Comparison of ENCODE assay signal across 16 cellular contexts in genomic region chr18:79377187-79377891, GRCh38. TPM values are rescaled to one million over a fixed set of nuclear protein-coding genes. Genes with fewer than 3 reads are reported as not detected.
A peak's percentile ranks its signal among the peaks of the same experiment; 100 is the strongest.
DNase-seq lines count a peak whose midpoint lies in the region; FAIRE-seq and TF ChIP-seq lines count a peak whose summit lies in the region.
"Had no signal": no experiment of that assay in that cellular context is flagged by ENCODE, and none has a peak within 500 bp of the region (broad histone marks: within the 10 kb centered on the region; RNA-seq: fewer than 3 reads in every experiment).

No MANE protein-coding gene starts in this region.

- FAIRE-seq in kidney (lab: Jason Lieb, UNC) = no peak
- FAIRE-seq: GM12891, GM18507 had no signal

- H3K9me3 ChIP-seq in OCI-LY3 (ENCODE audit: insufficient read depth, low read length) (no peaks in the 10 kb centered on the region), kidney (ENCODE audit: control insufficient read depth in 1 of 2, low read length in 2 of 2) (no peaks in the 10 kb centered on the region), sigmoid colon (no peaks in the 10 kb centered on the region)

- H2AFZ ChIP-seq in OCI-LY3 (ENCODE audit: low read depth, low read length) = no peak overlapping the region

- 90 to 95% methylated on average over 19 of the region's 19 CpGs for WGBS in sigmoid colon, 2 donors

- H3K4me3 ChIP-seq in H7 (ENCODE audit: insufficient read depth, low read depth, low read length) = no peak overlapping the region
- peak overlapping the region; percentile 4; the same call in 1 of the 2 replicates for H3K4me3 ChIP-seq in OCI-LY3 (ENCODE audit: low read length)
- no peak overlapping the region for H3K4me3 ChIP-seq in kidney (ENCODE audit: low read length in 2 of 2)
- no peak overlapping the region for H3K4me3 ChIP-seq in sigmoid colon

- intact Hi-C loops in kidney (cut with DNase I) (no loop called here), sigmoid colon (cut with DNase I) (no loop called here)

- no peak for TF ChIP-seq POLR2A in sigmoid colon (IDR thresholded peaks at IDR 0.05)

- TF ChIP-seq EP300 in sigmoid colon (IDR thresholded peaks at IDR 0.05) = no peak

- H3K27me3 ChIP-seq in H7 (ENCODE audit: control insufficient read depth, insufficient read depth, low read length) = no peaks in the 10 kb centered on the region
- no peaks in the 10 kb centered on the region for H3K27me3 ChIP-seq in OCI-LY3 (ENCODE audit: low read depth, low read length)
- no peaks in the 10 kb centered on the region for H3K27me3 ChIP-seq in sigmoid colon

- TF ChIP-seq CTCF in OCI-LY3 (IDR thresholded peaks at IDR 0.05; ENCODE audit: low read depth, low read length) (no peak), kidney (IDR thresholded peaks at IDR 0.05; ENCODE audit: borderline replicate concordance, extremely low read depth, insufficient read depth) (no peak), sigmoid colon (IDR thresholded peaks at IDR 0.05) (no peak)

- H3K27ac ChIP-seq in OCI-LY3 (ENCODE audit: low read length) (peak overlapping the region; percentile 81), kidney (ENCODE audit: low read depth in 2 of 2, low read length in 2 of 2) (no peak overlapping the region), sigmoid colon (no peak overlapping the region)

- peaks cover 73% of the 10 kb centered on the region for H3K4me1 ChIP-seq in OCI-LY3 (ENCODE audit: low read length)
- no peaks in the 10 kb centered on the region for H3K4me1 ChIP-seq in kidney (ENCODE audit: control insufficient read depth in 1 of 2, insufficient read depth in 1 of 2, low read depth in 1 of 2, low read length in 2 of 2)
- peaks cover 0 to 8% (median 4%) of the 10 kb centered on the region in 4 donors for H3K4me1 ChIP-seq in sigmoid colon

- H3K4me2 ChIP-seq in OCI-LY3 (ENCODE audit: low read length) = peak overlapping the region; percentile 82

- no peaks in the 10 kb centered on the region for H3K36me3 ChIP-seq in H7 (replicated peaks; ENCODE audit: control insufficient read depth, insufficient read depth, low read length)
- peaks cover 25% of the 10 kb centered on the region for H3K36me3 ChIP-seq in OCI-LY3 (replicated peaks; ENCODE audit: low read depth, low read length)
- peaks cover 2 to 10% of the 10 kb centered on the region in 2 donors for H3K36me3 ChIP-seq in kidney (ENCODE audit: control insufficient read depth in 1 of 2, insufficient read depth in 2 of 2, low read length in 2 of 2)
- H3K36me3 ChIP-seq in sigmoid colon = peaks cover 0 to 32% (median 0%) of the 10 kb centered on the region in 4 donors

- H3K9ac ChIP-seq in OCI-LY3 (ENCODE audit: low read length) = peak overlapping the region; percentile 28
- no peak overlapping the region for H3K9ac ChIP-seq in kidney (ENCODE audit: low read length in 2 of 2)

- peak; percentile 26 for DNase-seq in H7
- peak; percentile 64 for DNase-seq in kidney
- peak; percentile 52 for DNase-seq in sigmoid colon
- no peak for DNase-seq in epidermal melanocyte (ENCODE audit: insufficient read length, low spot score)
- no peak for DNase-seq in NK-92 (lab: John Stamatoyannopoulos, UW; ENCODE audit: unreplicated experiment)
- DNase-seq in activated CD4-positive, alpha-beta T cell treated with anti-CD3 and anti-CD28 coated beads for 4 hours = no peak
- DNase-seq: COR-L47, GF-D8, KG1, NCI-H1092, NCI-H2227 treated with DMSO at 0.1 percent for 48 hours, NCI-H524, SHP77 had no signal

- H3K79me2 ChIP-seq in OCI-LY3 (ENCODE audit: low read length) = no peaks in the 10 kb centered on the region

- H4K20me1 ChIP-seq in OCI-LY3 (ENCODE audit: insufficient read depth, low read length) = no peaks in the 10 kb centered on the region

RNA-seq across cellular contexts. Expression of gene NFATC1, which starts 18.4 kb away (rescaled TPM):
- 14.1 and 14.5 TPM in 2 replicates for total RNA-seq in H7 (2014; rRNA removed; shearing (Covaris generic))
- total RNA-seq in kidney = 17.2 TPM
- 4.3 TPM for polyA plus RNA-seq in kidney (ENCODE audit: insufficient read depth, low read depth, low replicate concordance)
- total RNA-seq in sigmoid colon = 10 to 100 TPM in 3 of 4 donors, 1 to 10 TPM in 1; 7.3 to 13.8 (median 11.1) TPM
- 10 to 100 TPM in 1 of 3 donors, 1 to 10 TPM in 2; 1.6 to 12.4 (median 2.4) TPM for polyA plus RNA-seq in sigmoid colon

Comparison
In these comparisons a context has a peak if more than half of its experiments do, and no peak if none do; other contexts are left out.
1. DNase-seq: peak in H7 (single experiment), kidney (single experiment) and sigmoid colon (single experiment); none in epidermal melanocyte (single experiment), NK-92 (single experiment) and activated CD4-positive, alpha-beta T cell treated with anti-CD3 and anti-CD28 coated beads for 4 hours (0 of 2).